In the genomic region with DNA sequence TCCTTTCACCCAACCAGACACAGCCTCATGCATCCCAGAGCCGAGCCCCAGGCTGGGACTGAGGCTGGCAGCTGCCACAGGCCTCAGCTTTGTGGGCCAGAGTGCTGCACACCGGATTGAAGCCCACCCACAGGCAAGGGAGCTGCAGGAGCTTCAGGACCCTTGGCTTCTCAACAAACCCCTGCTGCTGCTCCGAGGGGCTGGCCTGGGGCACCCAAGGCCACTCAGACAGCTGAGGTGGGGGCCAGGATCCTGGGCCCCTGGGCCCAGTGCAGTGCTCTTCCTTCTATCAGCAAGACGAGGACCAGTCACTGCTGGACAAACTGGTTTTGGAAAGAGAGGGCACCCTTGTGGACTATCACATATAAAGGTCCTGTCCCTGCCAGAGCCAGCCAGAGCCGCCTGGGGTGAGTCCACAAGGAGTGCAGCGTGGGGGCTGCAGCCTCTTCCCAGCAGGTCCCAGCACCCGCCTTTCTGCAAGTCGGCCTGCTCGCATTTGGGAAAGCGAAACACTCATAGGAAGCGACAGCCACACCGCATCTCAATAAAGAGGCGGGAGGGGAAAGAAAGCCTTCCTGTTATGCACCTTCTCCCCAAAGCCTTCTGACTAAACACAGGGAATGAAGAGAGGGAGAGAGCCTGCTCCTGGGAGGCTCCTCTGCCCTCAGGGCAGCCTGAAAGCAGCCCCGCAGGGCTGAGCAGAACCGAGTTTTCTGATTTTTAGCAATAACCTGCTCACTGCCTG, we compare ENCODE assay signal across 28 cellular contexts. TPM values are rescaled to one million over a fixed set of nuclear protein-coding genes. Genes with fewer than 3 reads are reported as not detected.
DNase-seq lines count a peak whose midpoint lies in the region; ATAC-seq and TF ChIP-seq lines count a peak whose summit lies in the region.
"Had no signal": no experiment of that assay in that cellular context is flagged by ENCODE, and none has a peak within 500 bp of the region (broad histone marks: within the 10 kb centered on the region; RNA-seq: fewer than 3 reads in every experiment).

No MANE protein-coding gene starts in this region.

- H3K9ac ChIP-seq in BLaER1 (peak overlapping the region; percentile 38; the same call in 1 of the 2 replicates), HUES48 (ENCODE audit: low read depth, low read length) (no peak overlapping the region), iPS-20b (ENCODE audit: low read depth, low read length) (0 out of 2 replicates have a peak overlapping the region, but pooled peaks have one; percentile 4)

- H3K4me1 ChIP-seq in BLaER1, result peaks cover 43% of the 10 kb centered on the region
- peaks cover 33% of the 10 kb centered on the region for H3K4me1 ChIP-seq in HUES48 (ENCODE audit: control insufficient read depth, insufficient read depth, low read length)
- H3K4me1 ChIP-seq in iPS-20b (ENCODE audit: insufficient read depth, low read length), result peaks cover 16% of the 10 kb centered on the region
- no peaks in the 10 kb centered on the region for H3K4me1 ChIP-seq in osteoblast (ENCODE audit: insufficient read depth, low read length)
- H3K4me1 ChIP-seq: BE2C, SJCRH30 had no signal

- DNase-seq in osteoblast (ENCODE audit: insufficient read length, low spot score, missing footprints), result peak; percentile 71
- no peak for DNase-seq in H4 (ENCODE audit: low spot score)
- DNase-seq: BE2C; CD4-positive, CD25-positive, alpha-beta regulatory T cell; DMS153; DND-41; KBM-7; MV-4-11; NCI-H1105; NCI-H1436 treated with DMSO at 0.1 percent for 48 hours; NCI-H187 treated with DMSO at 0.1 percent for 48 hours; NCI-H2171 treated with DMSO at 0.1 percent for 48 hours; NCI-H446; NCI-H524 treated with DMSO at 0.1 percent for 48 hours; NCI-H774; PC-3; SJCRH30 had no signal

- H3K27me3 ChIP-seq in BLaER1 (peaks cover 11% of the 10 kb centered on the region), HUES48 (ENCODE audit: control insufficient read depth, insufficient read depth, low read length) (peaks cover 7% of the 10 kb centered on the region), iPS-20b (ENCODE audit: insufficient read depth, low read length) (peaks cover 33% of the 10 kb centered on the region), osteoblast (ENCODE audit: insufficient read depth, low read length) (no peaks in the 10 kb centered on the region)
- H3K27me3 ChIP-seq: BE2C, SJCRH30 had no signal

- H3K36me3 ChIP-seq in BLaER1 (no peaks in the 10 kb centered on the region), HUES48 (ENCODE audit: control insufficient read depth, insufficient read depth, low read length) (no peaks in the 10 kb centered on the region), iPS-20b (ENCODE audit: insufficient read depth, low read depth, low read length) (no peaks in the 10 kb centered on the region), osteoblast (ENCODE audit: insufficient read depth, low read length) (no peaks in the 10 kb centered on the region)
- H3K36me3 ChIP-seq: BE2C, SJCRH30 had no signal

- no peaks in the 10 kb centered on the region for H3K79me2 ChIP-seq in osteoblast (ENCODE audit: insufficient read depth, low read length)

- ATAC-seq in GM19395 (IDR thresholded peaks at IDR 0.05; ENCODE audit: unreplicated experiment) (no peak), HG03354 (IDR thresholded peaks at IDR 0.05; ENCODE audit: poor library complexity, severe bottlenecking, unreplicated experiment) (no peak), GM21529 (IDR thresholded peaks at IDR 0.05; ENCODE audit: unreplicated experiment) (no peak)
- ATAC-seq: PC-3, Right ventricle myocardium inferior, SK-N-SH treated with all-trans-retinoic acid at 6 μM for 48 hours had no signal

- H3K9me3 ChIP-seq in BLaER1 (no peaks in the 10 kb centered on the region), HUES48 (ENCODE audit: control insufficient read depth, insufficient read depth, low read length) (no peaks in the 10 kb centered on the region), iPS-20b (ENCODE audit: insufficient read depth, low read depth, low read length) (no peaks in the 10 kb centered on the region), osteoblast (ENCODE audit: low read depth, low read length) (no peaks in the 10 kb centered on the region)
- H3K9me3 ChIP-seq: BE2C, SJCRH30 had no signal

- H3K4me3 ChIP-seq in BLaER1, result no peak overlapping the region
- no peak overlapping the region for H3K4me3 ChIP-seq in HUES48 (ENCODE audit: low read depth, low read length)
- H3K4me3 ChIP-seq in iPS-20b (ENCODE audit: low read length), result no peak overlapping the region
- no peak overlapping the region for H3K4me3 ChIP-seq in osteoblast (ENCODE audit: insufficient read depth, low read length)
- H3K4me3 ChIP-seq: SJCRH30 had no signal

- H3K4me2 ChIP-seq in BLaER1 (peak overlapping the region; percentile 67), osteoblast (ENCODE audit: insufficient read depth, low read length) (no peak overlapping the region)

- H2AFZ ChIP-seq in osteoblast (ENCODE audit: low read length), result no peak overlapping the region

- no peak overlapping the region for H3K27ac ChIP-seq in BLaER1
- H3K27ac ChIP-seq in HUES48 (ENCODE audit: low read depth, low read length), result peak overlapping the region; percentile 44
- no peak overlapping the region for H3K27ac ChIP-seq in iPS-20b (ENCODE audit: low read length)
- H3K27ac ChIP-seq in osteoblast (ENCODE audit: low read depth, low read length), result no peak overlapping the region
- H3K27ac ChIP-seq: 22Rv1, SJCRH30 had no signal

- TF ChIP-seq CTCF in osteoblast (IDR thresholded peaks at IDR 0.05; ENCODE audit: extremely low read depth, low read depth, low read length), result no peak

- H4K20me1 ChIP-seq in BLaER1 (no peaks in the 10 kb centered on the region), osteoblast (ENCODE audit: insufficient read depth, low read length) (no peaks in the 10 kb centered on the region)

RNA-seq across cellular contexts. Expression of gene TCERG1L, which starts 9.5 kb away (rescaled TPM):
- under 0.01 TPM in 1 of 2 replicates, not detected in the other for total RNA-seq in osteoblast
- not detected in 2 replicates for total RNA-seq in H4 (2014; rRNA removed; shearing (Covaris generic))
- total RNA-seq: CD4-positive, CD25-positive, alpha-beta regulatory T cell; LHCN-M2; MCF 10A; PC-3; Right ventricle myocardium inferior; SJCRH30 had no signal
